In genomic region chr12:113586461-113586860, GRCh38 we compare ENCODE assay signal across 1 cellular context.
TF ChIP-seq lines count a peak whose summit lies in the region.

No MANE protein-coding gene starts in this region.

TF ChIP-seq in K562, 482 proteins besides CTCF, POLR2A, EP300 and RAD21 (continued from another document and continues in another):
- TF ChIP-seq ESRRB (CRISPR knock-in tag; IDR thresholded peaks at IDR 0.05; ENCODE audit: borderline replicate concordance) (no peak), SRSF3 (IDR thresholded peaks at IDR 0.05; ENCODE audit: insufficient read depth, low read length) (no peak), ETS1 (conservative IDR thresholded peaks at IDR 0.05; ENCODE audit: control insufficient read depth, low read depth, low read length) (no peak), SFPQ (IDR thresholded peaks at IDR 0.05; ENCODE audit: low read depth, low read length) (no peak), XRCC3 (IDR thresholded peaks at IDR 0.05) (no peak), SAFB (IDR thresholded peaks at IDR 0.05; ENCODE audit: borderline replicate concordance, low read depth, low read length) (no peak), CEBPB (tag; IDR thresholded peaks at IDR 0.05) (peak; percentile 21; the same call in 1 of the 2 replicates), MCM3 (IDR thresholded peaks at IDR 0.05) (no peak), HDAC8 (tag; IDR thresholded peaks at IDR 0.05) (no peak), ZNF518B (CRISPR knock-in tag; IDR thresholded peaks at IDR 0.05) (no peak), POLR2H (tag; IDR thresholded peaks at IDR 0.05; ENCODE audit: low read depth) (no peak), CREBBP (IDR thresholded peaks at IDR 0.05; ENCODE audit: low read depth, low read length) (no peak), ETV6 (IDR thresholded peaks at IDR 0.05; ENCODE audit: borderline replicate concordance in 1 of 2, low read depth in 2 of 2, low read length in 1 of 2) (no peak), ETV6 (CRISPR knock-in tag; IDR thresholded peaks at IDR 0.05; ENCODE audit: borderline replicate concordance) (no peak), ZNF740 (CRISPR knock-in tag; IDR thresholded peaks at IDR 0.05) (no peak), ZNF740 (tag; IDR thresholded peaks at IDR 0.05) (no peak), SPI1 (IDR thresholded peaks at IDR 0.05; ENCODE audit: borderline replicate concordance, low read depth, low read length) (no peak), MBD1 (CRISPR knock-in tag; IDR thresholded peaks at IDR 0.05) (no peak), JUND (IDR thresholded peaks at IDR 0.05; ENCODE audit: borderline replicate concordance, low read depth, low read length) (peak; percentile 84), JUND (tag; IDR thresholded peaks at IDR 0.05; ENCODE audit: borderline replicate concordance, low read depth, low read length) (peak; percentile 85), BACH1 (tag; IDR thresholded peaks at IDR 0.05) (peak; percentile 58; the same call in 1 of the 2 replicates), SMARCE1 (IDR thresholded peaks at IDR 0.05) (0 out of 2 replicates have a peak, but pooled peaks have one; percentile 60), ZNF277 (CRISPR knock-in tag; IDR thresholded peaks at IDR 0.05; ENCODE audit: borderline replicate concordance) (no peak), ZNF79 (CRISPR knock-in tag; IDR thresholded peaks at IDR 0.05; ENCODE audit: low read depth) (no peak), SMARCA5 (IDR thresholded peaks at IDR 0.05) (no peak), ZNF778 (CRISPR knock-in tag; IDR thresholded peaks at IDR 0.05) (no peak), SIN3A (IDR thresholded peaks at IDR 0.05; ENCODE audit: borderline replicate concordance in 2 of 2, control insufficient read depth in 1 of 2, low read depth in 2 of 2, low read length in 2 of 2) (no peak), C11orf30 (IDR thresholded peaks at IDR 0.05; ENCODE audit: low read depth) (peak; percentile 97), MTA1 (IDR thresholded peaks at IDR 0.05; ENCODE audit: borderline replicate concordance) (no peak), THRB (CRISPR knock-in tag; conservative IDR thresholded peaks at IDR 0.05) (no peak), BCLAF1 (IDR thresholded peaks at IDR 0.05; ENCODE audit: borderline replicate concordance in 1 of 2, control insufficient read depth in 1 of 2, low read depth in 2 of 2, low read length in 1 of 2) (no peak), E2F4 (CRISPR knock-in tag; IDR thresholded peaks at IDR 0.05; ENCODE audit: low read depth) (no peak), ZNF316 (IDR thresholded peaks at IDR 0.05) (peak; percentile 99), CEBPZ (IDR thresholded peaks at IDR 0.05; ENCODE audit: borderline replicate concordance, low read depth, low read length) (no peak), SMARCC2 (IDR thresholded peaks at IDR 0.05; ENCODE audit: low read depth) (peak; percentile 49; the same call in 1 of the 2 replicates), DNMT1 (IDR thresholded peaks at IDR 0.05) (no peak), ZC3H11A (IDR thresholded peaks at IDR 0.05; ENCODE audit: low read depth, low read length) (no peak), ZNF57 (CRISPR knock-in tag; IDR thresholded peaks at IDR 0.05) (no peak), ZFP1 (CRISPR knock-in tag; IDR thresholded peaks at IDR 0.05) (no peak), ZFPM2 (CRISPR knock-in tag; IDR thresholded peaks at IDR 0.05) (no peak), RCOR1 (IDR thresholded peaks at IDR 0.05; ENCODE audit: borderline replicate concordance in 1 of 2, low read depth in 2 of 2, low read length in 2 of 2) (0 out of 4 replicates have a peak, but pooled peaks of 1 of the 2 experiments have one; percentile 10), ZNF3 (CRISPR knock-in tag; IDR thresholded peaks at IDR 0.05) (no peak), THRAP3 (IDR thresholded peaks at IDR 0.05; ENCODE audit: borderline replicate concordance) (no peak), TOE1 (IDR thresholded peaks at IDR 0.05; ENCODE audit: borderline replicate concordance) (no peak), TOE1 (CRISPR knock-in tag; IDR thresholded peaks at IDR 0.05; ENCODE audit: borderline replicate concordance, low read depth) (no peak)
